22 cellular contexts compared by ENCODE assay signal in the genomic region with DNA sequence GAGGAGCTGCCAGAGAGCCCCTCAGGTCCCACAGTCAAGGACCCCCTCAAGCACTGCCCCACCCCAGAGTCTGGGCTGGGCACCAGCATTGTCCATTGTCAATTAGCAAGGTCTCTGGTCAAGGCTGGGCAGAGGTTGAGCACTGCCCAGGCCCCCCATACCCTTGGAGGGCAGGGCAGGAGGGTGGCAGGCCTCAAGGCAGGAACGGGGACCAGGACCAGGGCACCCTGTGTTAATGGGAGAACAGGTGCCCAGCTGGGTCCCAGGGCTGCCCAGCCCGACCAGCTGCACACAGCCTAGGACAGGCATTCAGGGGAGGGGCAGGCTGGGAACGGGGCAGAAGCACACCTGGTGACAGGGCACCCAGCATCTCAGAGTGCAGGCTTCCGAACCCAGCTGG. TPM values are rescaled to one million over a fixed set of nuclear protein-coding genes. Genes with fewer than 3 reads are reported as not detected.
"Had no signal": no experiment of that assay in that cellular context is flagged by ENCODE, and none has a peak within 500 bp of the region (broad histone marks: within the 10 kb centered on the region; RNA-seq: fewer than 3 reads in every experiment).

No MANE protein-coding gene starts in this region.

- H3K79me2 ChIP-seq: hepatocyte, parathyroid adenoma had no signal

- H3K4me3 Mint-ChIP-seq: naive thymus-derived CD8-positive, alpha-beta T cell; stimulated activated naive CD8-positive, alpha-beta T cell treated with anti-CD3 and anti-CD28 coated beads, Interleukin-15, amount 100 ng/mL, for 72 hours; type B pancreatic cell had no signal

- ATAC-seq: heart right ventricle; left cardiac atrium; left lobe of liver; lower lobe of right lung; naive thymus-derived CD8-positive, alpha-beta T cell; sciatic nerve; stimulated activated naive CD8-positive, alpha-beta T cell treated with anti-CD3 and anti-CD28 coated beads, Interleukin-15, amount 100 ng/mL, for 72 hours had no signal

- H3K27me3 Mint-ChIP-seq: naive thymus-derived CD8-positive, alpha-beta T cell; stimulated activated naive CD8-positive, alpha-beta T cell treated with anti-CD3 and anti-CD28 coated beads, Interleukin-15, amount 100 ng/mL, for 72 hours; type B pancreatic cell had no signal

- H3K9me3 ChIP-seq: lower lobe of right lung, uterus had no signal

- H3K27me3 ChIP-seq: heart right ventricle, hepatocyte, right atrium auricular region, tibial nerve, uterus had no signal

- H3K4me3 ChIP-seq: heart right ventricle, hepatocyte, lower lobe of right lung, right atrium auricular region, skin epidermis, tibial nerve, uterus had no signal

- H3K9me3 Mint-ChIP-seq: type B pancreatic cell had no signal

- H3K4me2 ChIP-seq: hepatocyte had no signal

- DNase-seq: islet precursor cell; left cardiac atrium; lower lobe of right lung; mammary epithelial cell; nucleus accumbens; stimulated activated CD4-positive, alpha-beta T cell treated with anti-CD3 and anti-CD28 coated beads, Interleukin-12 subunit alpha, Interleukin-12 subunit beta, amount 100 ng/mL, for 4 hours; stimulated activated CD4-positive, alpha-beta T cell treated with anti-CD3 and anti-CD28 coated beads, Interleukin-4, amount 100 ng/mL, for 1 hour; stimulated activated naive CD4-positive, alpha-beta T cell treated with Interleukin-2 at 50 U/mL for 16 hours; stimulated activated naive CD8-positive, alpha-beta T cell treated with anti-CD3 and anti-CD28 coated beads, Interleukin-15, amount 100 ng/mL, for 72 hours; substantia nigra; uterus had no signal

- H3K27ac ChIP-seq: heart right ventricle, hepatocyte, lower lobe of right lung, parathyroid adenoma, right atrium auricular region, skin epidermis, tibial nerve, uterus had no signal

- H3K9ac ChIP-seq: parathyroid adenoma had no signal

- H2AFZ ChIP-seq: hepatocyte, parathyroid adenoma had no signal

- H3K36me3 ChIP-seq: uterus had no signal

RNA-seq across cellular contexts. Expression of gene ZBTB42, which starts 29.5 kb away (rescaled TPM):
- polyA plus RNA-seq: neural cell had no signal
